ENCODE assay signal across 20 cellular contexts in genomic region chr10:93415693-93416092, GRCh38.
DNase-seq lines count a peak whose midpoint lies in the region; ATAC-seq and TF ChIP-seq lines count a peak whose summit lies in the region.
"Had no signal": no experiment of that assay in that cellular context is flagged by ENCODE, and none has a peak within 500 bp of the region (broad histone marks: within the 10 kb centered on the region; RNA-seq: fewer than 3 reads in every experiment).

No MANE protein-coding gene starts in this region.

- TF ChIP-seq CTCF in Caco-2 (IDR thresholded peaks at IDR 0.05; ENCODE audit: insufficient read depth in 1 of 2, low read depth in 1 of 2, low read length in 1 of 2, severe bottlenecking in 1 of 2, unreplicated experiment in 1 of 2), result peak; percentile 16 to 18
- TF ChIP-seq CTCF in HFF-Myc (IDR thresholded peaks at IDR 0.05; ENCODE audit: low read depth, low read length, missing control alignments), result peak; percentile 13
- TF ChIP-seq CTCF in choroid plexus epithelial cell (conservative IDR thresholded peaks at IDR 0.05; ENCODE audit: low read depth, low read length), result peak; percentile 47
- peak; percentile 44 for TF ChIP-seq CTCF in osteoblast (IDR thresholded peaks at IDR 0.05; ENCODE audit: extremely low read depth, low read depth, low read length)

- H3K9me3 Mint-ChIP-seq in Caco-2 (ENCODE audit: unreplicated experiment), result peaks cover 8% of the 10 kb centered on the region
- H3K9me3 Mint-ChIP-seq: activated T-cell treated with anti-CD3 and anti-CD28 coated beads, Interleukin-2, amount 50 U/mL, for 4 hours; nephron had no signal

- H3K4me3 ChIP-seq in Caco-2 (ENCODE audit: low read depth, low read length), result no peak overlapping the region
- no peak overlapping the region for H3K4me3 ChIP-seq in HFF-Myc (replicated peaks; ENCODE audit: low read depth, low read length)
- H3K4me3 ChIP-seq in choroid plexus epithelial cell (ENCODE audit: low read depth, low read length), result no peak overlapping the region
- H3K4me3 ChIP-seq in osteoblast (ENCODE audit: insufficient read depth, low read length), result no peak overlapping the region
- H3K4me3 ChIP-seq: ascending aorta, GM12878, heart left ventricle, skin epidermis had no signal

- peak overlapping the region; percentile 67 for H3K27ac Mint-ChIP-seq in Caco-2 (ENCODE audit: unreplicated experiment)

- CTCF ChIA-PET in Caco-2 (lab: Charles Lee), result interaction anchor here (0.7 kb wide), 1 partner anchor 27 kb away, joined by 3 read pairs; no protein-coding TSS in a partner anchor

- no peak for ATAC-seq in GM18520 (IDR thresholded peaks at IDR 0.05; ENCODE audit: unreplicated experiment)
- ATAC-seq: activated T-cell treated with anti-CD3 and anti-CD28 coated beads, Interleukin-2, amount 50 U/mL, for 4 hours; GM12878; heart left ventricle; left cardiac atrium; Panc1 had no signal

- POLR2A ChIA-PET in Caco-2 (lab: Charles Lee), result no interaction called here

- no peaks in the 10 kb centered on the region for H3K27me3 Mint-ChIP-seq in Caco-2 (ENCODE audit: insufficient read depth, unreplicated experiment)

- H3K27ac ChIP-seq in osteoblast (ENCODE audit: low read depth, low read length), result peak overlapping the region; percentile 30
- H3K27ac ChIP-seq: ascending aorta, skin epidermis had no signal

- H3K27me3 ChIP-seq in Caco-2 (replicated peaks; ENCODE audit: control insufficient read depth, insufficient read depth, low read length), result no peaks in the 10 kb centered on the region
- no peaks in the 10 kb centered on the region for H3K27me3 ChIP-seq in osteoblast (ENCODE audit: insufficient read depth, low read length)
- H3K27me3 ChIP-seq: ascending aorta, heart left ventricle had no signal

- H3K4me1 Mint-ChIP-seq in Caco-2 (ENCODE audit: low read depth, unreplicated experiment), result peaks cover 48% of the 10 kb centered on the region

- H4K20me1 ChIP-seq in osteoblast (ENCODE audit: insufficient read depth, low read length), result no peaks in the 10 kb centered on the region

- peaks cover 68% of the 10 kb centered on the region for H3K79me2 ChIP-seq in osteoblast (ENCODE audit: insufficient read depth, low read length)

- intact Hi-C loops in Caco-2 (cut with micrococcal nuclease; ENCODE audit: unreplicated experiment), result no loop called here
- intact Hi-C loops in posterior cingulate gyrus (cut with DNase I), result no loop called here

- H3K36me3 Mint-ChIP-seq in Caco-2 (ENCODE audit: insufficient read depth, unreplicated experiment), result peaks cover 93% of the 10 kb centered on the region

- no TSS peak for BruUV-seq in Caco-2 (replicated peaks; lab: Mats Ljungman, UMichigan)

- H3K4me1 ChIP-seq in Caco-2 (peaks cover 45% of the 10 kb centered on the region), osteoblast (ENCODE audit: insufficient read depth, low read length) (no peaks in the 10 kb centered on the region)

- H2AFZ ChIP-seq in osteoblast (ENCODE audit: low read length), result no peak overlapping the region

- no peak overlapping the region for H3K4me2 ChIP-seq in osteoblast (ENCODE audit: insufficient read depth, low read length)

- H3K4me3 Mint-ChIP-seq in Caco-2 (ENCODE audit: unreplicated experiment), result no peak overlapping the region
- H3K4me3 Mint-ChIP-seq: activated T-cell treated with anti-CD3 and anti-CD28 coated beads, Interleukin-2, amount 50 U/mL, for 4 hours; nephron had no signal

- DNase-seq in Caco-2, result no peak
- no peak for DNase-seq in HFF-Myc (ENCODE audit: extremely low read depth, low read depth)
- no peak for DNase-seq in choroid plexus epithelial cell (ENCODE audit: low read depth)
- DNase-seq in osteoblast (ENCODE audit: insufficient read length, low spot score, missing footprints), result no peak
- no peak for DNase-seq in posterior cingulate gyrus
- no peak for DNase-seq in AG08395 (ENCODE audit: low spot score)
- no peak for DNase-seq in NCI-H128 (lab: John Stamatoyannopoulos, UW; ENCODE audit: unreplicated experiment)
- DNase-seq: activated CD4-positive, alpha-beta T cell treated with anti-CD3 and anti-CD28 coated beads for 48 hours; activated T-cell treated with anti-CD3 and anti-CD28 coated beads, Interleukin-2, amount 50 U/mL, for 4 hours; effector CD8-positive, alpha-beta T cell; heart left ventricle; left cardiac atrium; NCI-H1105; NCI-H524 treated with DMSO at 0.1 percent for 48 hours had no signal

- no peaks in the 10 kb centered on the region for H3K36me3 ChIP-seq in Caco-2 (ENCODE audit: control insufficient read depth, insufficient read depth, low read length)
- peaks cover 77% of the 10 kb centered on the region for H3K36me3 ChIP-seq in osteoblast (ENCODE audit: insufficient read depth, low read length)

- H3K9me3 ChIP-seq in Caco-2, result no peaks in the 10 kb centered on the region
- no peaks in the 10 kb centered on the region for H3K9me3 ChIP-seq in osteoblast (ENCODE audit: low read depth, low read length)
- H3K9me3 ChIP-seq: ascending aorta, heart left ventricle had no signal
